In genomic region chr13:106882222-106882621, GRCh38 we compare ENCODE assay signal across 25 cellular contexts.
"Had no signal": no experiment of that assay in that cellular context is flagged by ENCODE, and none has a peak within 500 bp of the region (broad histone marks: within the 10 kb centered on the region; RNA-seq: fewer than 3 reads in every experiment).

No MANE protein-coding gene starts in this region.

- H3K9me3 ChIP-seq: esophagus muscularis mucosa, lower lobe of right lung, right atrium auricular region, suprapubic skin, upper lobe of right lung had no signal

- H3K4me3 Mint-ChIP-seq: activated CD4-positive, alpha-beta memory T cell treated with anti-CD3 and anti-CD28 coated beads for 36 hours; activated CD4-positive, alpha-beta T cell treated with anti-CD3 and anti-CD28 coated beads for 36 hours; activated naive CD8-positive, alpha-beta T cell treated with anti-CD3 and anti-CD28 coated beads, Interleukin-2, amount 10 ng/mL, durations not matched to agents 7 days and 5 days; activated T-helper 17 cell treated with anti-CD3 and anti-CD28 coated beads, Interleukin-2, amount 50 U/mL, for 72 hours; central memory CD8-positive, alpha-beta T cell; natural killer cell; stimulated activated naive CD8-positive, alpha-beta T cell treated with anti-CD3 and anti-CD28 coated beads, Interleukin-15, Interleukin-2, amounts not matched to agents 100 ng/mL and 50 ng/mL, for 24 hours had no signal

- H3K27me3 ChIP-seq: brain microvascular endothelial cell, esophagus muscularis mucosa, right atrium auricular region, suprapubic skin, upper lobe of right lung had no signal

- DNase-seq: activated CD4-positive, alpha-beta memory T cell treated with anti-CD3 and anti-CD28 coated beads for 36 hours; activated CD4-positive, alpha-beta T cell treated with anti-CD3 and anti-CD28 coated beads for 36 hours; activated naive CD4-positive, alpha-beta T cell treated with Interleukin-2 at 50 U/mL for 16 hours; activated naive CD8-positive, alpha-beta T cell treated with anti-CD3 and anti-CD28 coated beads, Interleukin-2, amount 10 ng/mL, durations not matched to agents 7 days and 5 days; activated T-cell treated with anti-CD3 and anti-CD28 coated beads for 4 hours; brain microvascular endothelial cell; cortex of kidney; effector CD8-positive, alpha-beta T cell; lower lobe of right lung; natural killer cell; occipital lobe; stimulated activated CD4-positive, alpha-beta T cell treated with anti-CD3 and anti-CD28 coated beads, Interleukin-15, amount 100 ng/mL, for 24 hours; stimulated activated CD4-positive, alpha-beta T cell treated with anti-CD3 and anti-CD28 coated beads, Interleukin-2, amount 100 ng/mL, for 48 hours; SW 1271; T-helper 2 cell; upper lobe of right lung; WERI-Rb-1 had no signal

- H3K4me1 Mint-ChIP-seq: activated CD4-positive, alpha-beta T cell treated with anti-CD3 and anti-CD28 coated beads for 36 hours; activated naive CD8-positive, alpha-beta T cell treated with anti-CD3 and anti-CD28 coated beads, Interleukin-2, amount 10 ng/mL, durations not matched to agents 7 days and 5 days; activated T-helper 17 cell treated with anti-CD3 and anti-CD28 coated beads, Interleukin-2, amount 50 U/mL, for 72 hours; central memory CD8-positive, alpha-beta T cell; natural killer cell had no signal

- H3K4me3 ChIP-seq: esophagus muscularis mucosa, lower lobe of right lung, right atrium auricular region, skin epidermis, suprapubic skin, upper lobe of right lung had no signal

- H3K27me3 Mint-ChIP-seq: activated CD4-positive, alpha-beta memory T cell treated with anti-CD3 and anti-CD28 coated beads for 36 hours; activated naive CD8-positive, alpha-beta T cell treated with anti-CD3 and anti-CD28 coated beads, Interleukin-2, amount 10 ng/mL, durations not matched to agents 7 days and 5 days; central memory CD8-positive, alpha-beta T cell; progenitor cell of endocrine pancreas; stimulated activated naive CD8-positive, alpha-beta T cell treated with anti-CD3 and anti-CD28 coated beads, Interleukin-15, Interleukin-2, amounts not matched to agents 100 ng/mL and 50 ng/mL, for 24 hours had no signal

- ATAC-seq: activated CD4-positive, alpha-beta T cell treated with anti-CD3 and anti-CD28 coated beads for 36 hours; activated T-helper 17 cell treated with anti-CD3 and anti-CD28 coated beads, Interleukin-2, amount 50 U/mL, for 72 hours; lower lobe of right lung; natural killer cell; upper lobe of right lung had no signal

- H3K27ac Mint-ChIP-seq: activated CD4-positive, alpha-beta memory T cell treated with anti-CD3 and anti-CD28 coated beads for 36 hours; activated CD4-positive, alpha-beta T cell treated with anti-CD3 and anti-CD28 coated beads for 36 hours; activated naive CD8-positive, alpha-beta T cell treated with anti-CD3 and anti-CD28 coated beads, Interleukin-2, amount 10 ng/mL, durations not matched to agents 7 days and 5 days; activated T-helper 17 cell treated with anti-CD3 and anti-CD28 coated beads, Interleukin-2, amount 50 U/mL, for 72 hours; natural killer cell; progenitor cell of endocrine pancreas; stimulated activated naive CD8-positive, alpha-beta T cell treated with anti-CD3 and anti-CD28 coated beads, Interleukin-15, Interleukin-2, amounts not matched to agents 100 ng/mL and 50 ng/mL, for 24 hours had no signal

- H3K36me3 ChIP-seq: brain microvascular endothelial cell, esophagus muscularis mucosa, lower lobe of right lung, right atrium auricular region, suprapubic skin, upper lobe of right lung, WERI-Rb-1 had no signal

- H3K9me3 Mint-ChIP-seq: activated CD4-positive, alpha-beta memory T cell treated with anti-CD3 and anti-CD28 coated beads for 36 hours; activated T-helper 17 cell treated with anti-CD3 and anti-CD28 coated beads, Interleukin-2, amount 50 U/mL, for 72 hours; stimulated activated naive CD8-positive, alpha-beta T cell treated with anti-CD3 and anti-CD28 coated beads, Interleukin-15, Interleukin-2, amounts not matched to agents 100 ng/mL and 50 ng/mL, for 24 hours had no signal

- H3K27ac ChIP-seq: brain microvascular endothelial cell, esophagus muscularis mucosa, lower lobe of right lung, right atrium auricular region, skin epidermis, suprapubic skin, upper lobe of right lung, WERI-Rb-1 had no signal

- H3K36me3 Mint-ChIP-seq: activated CD4-positive, alpha-beta memory T cell treated with anti-CD3 and anti-CD28 coated beads for 36 hours; activated naive CD8-positive, alpha-beta T cell treated with anti-CD3 and anti-CD28 coated beads, Interleukin-2, amount 10 ng/mL, durations not matched to agents 7 days and 5 days; natural killer cell had no signal

- H3K4me1 ChIP-seq: lower lobe of right lung, right atrium auricular region, suprapubic skin, upper lobe of right lung had no signal
